Comparison of ENCODE assay signal across 20 cellular contexts in genomic region chr16:64381979-64382378, GRCh38.
"Had no signal": no experiment of that assay in that cellular context is flagged by ENCODE, and none has a peak within 500 bp of the region (broad histone marks: within the 10 kb centered on the region; RNA-seq: fewer than 3 reads in every experiment).

No MANE protein-coding gene starts in this region.

- ATAC-seq: effector memory CD8-positive, alpha-beta T cell; naive thymus-derived CD8-positive, alpha-beta T cell; pancreas; stimulated activated naive CD8-positive, alpha-beta T cell treated with anti-CD3 and anti-CD28 coated beads, Interleukin-15, amount 100 ng/mL, for 72 hours had no signal

- H3K4me1 ChIP-seq: pancreas, right lobe of liver, suprapubic skin, transverse colon, vagina had no signal

- H3K36me3 ChIP-seq: pancreas, right lobe of liver, suprapubic skin, transverse colon, vagina had no signal

- H3K9me3 ChIP-seq: pancreas, right lobe of liver, suprapubic skin, transverse colon, vagina had no signal

- H3K4me3 ChIP-seq: pancreas, right lobe of liver, smooth muscle cell, suprapubic skin, transverse colon, vagina had no signal

- DNase-seq: cortex of kidney; effector memory CD8-positive, alpha-beta T cell; erythroblast; head of caudate nucleus; mesenchymal stem cell; naive thymus-derived CD8-positive, alpha-beta T cell; nephron progenitor cell; occipital lobe; right lobe of liver; stimulated activated CD4-positive, alpha-beta T cell treated with anti-CD3 and anti-CD28 coated beads, Interleukin-12 subunit alpha, Interleukin-12 subunit beta, amount 100 ng/mL, for 4 hours; stimulated activated CD4-positive, alpha-beta T cell treated with anti-CD3 and anti-CD28 coated beads, Interleukin-1b, Interleukin-23, amount 100 ng/mL, for 48 hours; stimulated activated CD4-positive, alpha-beta T cell treated with anti-CD3 and anti-CD28 coated beads, Interleukin-4, amount 100 ng/mL, for 1 hour; stimulated activated CD8-positive, alpha-beta memory T cell treated with anti-CD3 and anti-CD28 coated beads, Interleukin-4, amount 100 ng/mL, for 48 hours; stimulated activated naive CD4-positive, alpha-beta T cell; stimulated activated naive CD8-positive, alpha-beta T cell treated with anti-CD3 and anti-CD28 coated beads, Interleukin-15, amount 100 ng/mL, for 72 hours; transverse colon had no signal

- H3K27ac ChIP-seq: pancreas, right lobe of liver, suprapubic skin, transverse colon, vagina had no signal

- H3K27me3 ChIP-seq: pancreas, right lobe of liver, suprapubic skin, transverse colon, vagina had no signal

- H3K4me2 ChIP-seq: smooth muscle cell had no signal
